In genomic region chr10:102758226-102758932, GRCh38 we compare ENCODE assay signal across 14 cellular contexts. TPM values are rescaled to one million over a fixed set of nuclear protein-coding genes. Genes with fewer than 3 reads are reported as not detected.
A peak's percentile ranks its signal among the peaks of the same experiment; 100 is the strongest.
DNase-seq lines count a peak whose midpoint lies in the region; ATAC-seq and TF ChIP-seq lines count a peak whose summit lies in the region.
"Had no signal": no experiment of that assay in that cellular context is flagged by ENCODE, and none has a peak within 500 bp of the region (broad histone marks: within the 10 kb centered on the region; RNA-seq: fewer than 3 reads in every experiment).

No MANE protein-coding gene starts in this region.

- no peak overlapping the region for H3K4me3 Mint-ChIP-seq in neural progenitor cell

- 68 to 79% (median 71%) methylated on average over 9 of the region's 9 CpGs for WGBS in heart left ventricle, 4 donors
- 67 to 69% methylated on average over 9 of the region's 9 CpGs for WGBS in upper lobe of left lung, 2 donors

- TF ChIP-seq POLR2A in heart left ventricle (IDR thresholded peaks at IDR 0.05), result no peak
- no peak for TF ChIP-seq POLR2A in upper lobe of left lung (IDR thresholded peaks at IDR 0.05)

- H3F3A ChIP-seq in neural progenitor cell (ENCODE audit: low read depth), result no peaks in the 10 kb centered on the region

- H3K4me3 ChIP-seq in heart left ventricle (peak overlapping the region in 1 of 12 donors; percentile 4), coronary artery (peak overlapping the region; percentile 38), neural progenitor cell (no peak overlapping the region), upper lobe of left lung (peak overlapping the region in 1 of 4 donors; percentile 6)

- peaks cover 18% of the 10 kb centered on the region for H3K4me1 Mint-ChIP-seq in neural progenitor cell

- TF ChIP-seq CTCF in heart left ventricle (IDR thresholded peaks at IDR 0.05), result no peak
- TF ChIP-seq CTCF in coronary artery (IDR thresholded peaks at IDR 0.05), result no peak
- no peak for TF ChIP-seq CTCF in neural progenitor cell (IDR thresholded peaks at IDR 0.05)
- no peak for TF ChIP-seq CTCF in upper lobe of left lung (IDR thresholded peaks at IDR 0.05)
- TF ChIP-seq CTCF in foreskin keratinocyte (conservative IDR thresholded peaks at IDR 0.05), result no peak

- H2AFZ ChIP-seq in neural progenitor cell (replicated peaks), result no peak overlapping the region

- peaks cover 2% of the 10 kb centered on the region for H4K20me1 ChIP-seq in neural progenitor cell (ENCODE audit: low read depth)

- H3K36me3 Mint-ChIP-seq in neural progenitor cell, result peaks cover 8% of the 10 kb centered on the region

- H3K4me2 ChIP-seq in neural progenitor cell, result no peak overlapping the region

- TF ChIP-seq EP300 in upper lobe of left lung (IDR thresholded peaks at IDR 0.05), result no peak

- no peak for DNase-seq in heart left ventricle
- DNase-seq in left ventricle myocardium superior, result no peak
- no peak for DNase-seq in coronary artery (ENCODE audit: low spot score)
- no peak for DNase-seq in neural progenitor cell (ENCODE audit: low spot score)
- DNase-seq in upper lobe of left lung, result no peak
- DNase-seq in AG20443 (ENCODE audit: low spot score), result no peak
- DNase-seq in foreskin keratinocyte, result no peak
- no peak for DNase-seq in OCI-M2 (lab: John Stamatoyannopoulos, UW; ENCODE audit: unreplicated experiment)
- DNase-seq: activated CD4-positive, alpha-beta T cell treated with anti-CD3 and anti-CD28 coated beads, Interleukin-2, amount 50 U/mL, for 4 hours; kidney glomerular epithelial cell; NCI-H1417; NCI-H526 had no signal

- H3K27ac ChIP-seq in heart left ventricle (peak overlapping the region in 10 of 12 donors; percentile 6 to 79 (median 47)), coronary artery (peak overlapping the region; percentile 84 to 87), neural progenitor cell (no peak overlapping the region), upper lobe of left lung (peak overlapping the region; percentile 48 to 75 (median 63)), foreskin keratinocyte (no peak overlapping the region)

- H3K4me1 ChIP-seq in heart left ventricle (peaks cover 0 to 60% (median 26%) of the 10 kb centered on the region in 12 donors), neural progenitor cell (peaks cover 2% of the 10 kb centered on the region), upper lobe of left lung (peaks cover 11 to 34% (median 20%) of the 10 kb centered on the region in 4 donors), foreskin keratinocyte (no peaks in the 10 kb centered on the region)

- peak overlapping the region; percentile 23 for H3K27ac Mint-ChIP-seq in neural progenitor cell

- peaks cover 0 to 6% (median 0%) of the 10 kb centered on the region in 9 donors for H3K36me3 ChIP-seq in heart left ventricle
- no peaks in the 10 kb centered on the region for H3K36me3 ChIP-seq in neural progenitor cell
- no peaks in the 10 kb centered on the region for H3K36me3 ChIP-seq in upper lobe of left lung

- H3K79me2 ChIP-seq in neural progenitor cell (ENCODE audit: low read depth), result peaks cover 11% of the 10 kb centered on the region

- no peak overlapping the region for H3K9ac ChIP-seq in neural progenitor cell

- ATAC-seq in heart left ventricle (no peak), left ventricle myocardium superior (no peak), upper lobe of left lung (ENCODE audit: low FRiP score in 2 of 2) (peak in 1 of 2 donors; percentile 21), foreskin keratinocyte (no peak)
- ATAC-seq: esophagus mucosa, SK-N-SH treated with all-trans-retinoic acid at 6 μM for 48 hours had no signal

- H3K27me3 Mint-ChIP-seq in neural progenitor cell (ENCODE audit: insufficient read depth, low read depth), result peaks cover 2% of the 10 kb centered on the region

- intact Hi-C loops in heart left ventricle (cut with DNase I), result loop anchor here in 1 of 10 donors (10.0 kb wide), 1 partner anchor 56 kb away; no protein-coding TSS in a partner anchor
- intact Hi-C loops in left ventricle myocardium superior (cut with micrococcal nuclease), result no loop called here

- H3K9me3 ChIP-seq in heart left ventricle, result peaks cover 0 to 5% (median 0%) of the 10 kb centered on the region in 12 donors
- no peaks in the 10 kb centered on the region for H3K9me3 ChIP-seq in neural progenitor cell (ENCODE audit: low read depth)
- no peaks in the 10 kb centered on the region for H3K9me3 ChIP-seq in upper lobe of left lung

- no peaks in the 10 kb centered on the region for H3K27me3 ChIP-seq in heart left ventricle
- no peaks in the 10 kb centered on the region for H3K27me3 ChIP-seq in neural progenitor cell
- H3K27me3 ChIP-seq in upper lobe of left lung, result no peaks in the 10 kb centered on the region
- no peaks in the 10 kb centered on the region for H3K27me3 ChIP-seq in foreskin keratinocyte

- H3K9me3 Mint-ChIP-seq in neural progenitor cell, result no peaks in the 10 kb centered on the region

RNA-seq across cellular contexts. Expression of gene WBP1L, which starts 14.6 kb away (rescaled TPM):
- total RNA-seq in heart left ventricle (10 to 100 TPM; 18.5 to 75.1 (median 27.6) TPM), left ventricle myocardium superior (22.4 TPM), neural progenitor cell (ENCODE audit: low replicate concordance) (21.1 and 29.3 TPM in 2 replicates), upper lobe of left lung (10 to 100 TPM; 41.7 to 76.6 (median 54.7) TPM), foreskin keratinocyte (22.9 and 25.8 TPM in 2 replicates)
- polyA plus RNA-seq in heart left ventricle (10 to 100 TPM; 10.7 to 28.5 TPM), foreskin keratinocyte (10.2 and 11.1 TPM in 2 replicates)

RNA-seq across cellular contexts. Expression of gene SFXN2, which starts 43.9 kb away (rescaled TPM):
- total RNA-seq in heart left ventricle, result 1 to 10 TPM in 7 of 9 donors, under 1 TPM in 2; 0.50 to 7.2 (median 2.4) TPM
- polyA plus RNA-seq in heart left ventricle, result 1 to 10 TPM; 1.8 to 5.9 TPM
- total RNA-seq in left ventricle myocardium superior, result 1.5 TPM
- 6.4 and 15.5 TPM in 2 replicates for total RNA-seq in neural progenitor cell (ENCODE audit: low replicate concordance)
- total RNA-seq in upper lobe of left lung, result 10 to 100 TPM in 2 of 6 donors, 1 to 10 TPM in 4; 3.9 to 28.3 (median 8.0) TPM
- total RNA-seq in foreskin keratinocyte, result 11.8 and 14.3 TPM in 2 replicates
- polyA plus RNA-seq in foreskin keratinocyte, result 6.7 and 8.2 TPM in 2 replicates

RNA-seq across cellular contexts. Expression of gene ARL3, which starts 44.2 kb away (rescaled TPM):
- 10 to 100 TPM in 7 of 9 donors, 1 to 10 TPM in 2; 5.8 to 17.0 (median 12.6) TPM for total RNA-seq in heart left ventricle
- 10 to 100 TPM in 1 of 2 donors, 1 to 10 TPM in 1; 9.0 to 19.3 TPM for polyA plus RNA-seq in heart left ventricle
- 13.6 TPM for total RNA-seq in left ventricle myocardium superior
- total RNA-seq in neural progenitor cell (ENCODE audit: low replicate concordance), result 20.8 and 29.7 TPM in 2 replicates
- total RNA-seq in upper lobe of left lung, result 1 to 10 TPM; 4.6 to 7.9 (median 6.4) TPM
- 9.3 and 10.0 TPM in 2 replicates for total RNA-seq in foreskin keratinocyte
- 15.4 and 16.2 TPM in 2 replicates for polyA plus RNA-seq in foreskin keratinocyte

Comparison
In these comparisons a context has a peak if more than half of its experiments do, and no peak if none do; other contexts are left out.
1. H3K27ac ChIP-seq: peak in heart left ventricle (10 of 12), coronary artery (2 of 2) and upper lobe of left lung (4 of 4); none in neural progenitor cell (single experiment) and foreskin keratinocyte (single experiment).